1 cellular context compared by ENCODE assay signal in the genomic region with DNA sequence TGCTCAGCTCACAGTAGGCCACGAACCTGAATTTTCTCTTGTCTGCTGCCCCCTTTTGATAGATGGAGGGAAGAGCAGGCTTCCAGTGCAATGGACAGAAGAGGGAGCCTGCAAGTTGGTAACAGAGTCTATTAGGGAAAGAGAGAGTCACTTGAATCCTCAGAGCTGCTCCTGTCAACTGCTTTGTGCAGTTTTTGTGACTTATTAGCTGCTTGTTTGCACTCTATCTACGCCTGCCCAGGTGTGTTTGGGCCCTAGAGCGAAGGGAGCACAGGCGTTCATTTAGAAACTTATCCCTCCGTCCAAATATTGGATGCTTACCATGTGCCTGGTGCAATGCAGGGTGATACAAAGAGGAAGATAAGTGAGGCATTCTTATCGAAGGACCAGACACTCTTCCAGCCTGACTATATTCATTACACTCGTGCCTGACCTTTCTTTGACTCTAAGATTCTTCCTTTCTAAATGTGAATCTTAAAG.
TF ChIP-seq lines count a peak whose summit lies in the region.

No MANE protein-coding gene starts in this region.

TF ChIP-seq in HEK293T, 16 proteins besides CTCF, POLR2A, EP300 and RAD21 (continued from another document):
- TF ChIP-seq LEF1 (IDR thresholded peaks at IDR 0.05; ENCODE audit: borderline replicate concordance) = no peak
- TF ChIP-seq FOXK2 (IDR thresholded peaks at IDR 0.05) = no peak
